28 cellular contexts compared by ENCODE assay signal in the genomic region with DNA sequence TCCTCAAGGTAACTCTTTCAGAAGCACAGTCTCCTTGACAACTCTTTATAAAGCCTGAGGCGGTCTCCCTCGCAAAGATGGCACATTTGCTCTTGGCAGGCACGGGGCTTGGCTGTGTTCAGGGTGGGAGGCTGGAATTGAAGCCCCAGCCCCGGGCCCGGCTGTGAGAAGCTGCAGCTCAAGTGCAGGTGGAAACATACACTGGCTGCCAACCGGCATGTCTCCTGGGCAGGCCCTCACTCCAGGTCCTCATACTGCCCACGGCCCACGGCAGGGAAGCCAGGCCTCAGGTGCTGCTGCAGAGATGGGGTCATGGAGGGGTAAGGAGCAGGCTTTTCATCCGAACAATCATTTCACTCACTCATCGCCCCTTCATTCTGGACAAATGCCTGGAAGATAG.
"Had no signal": no experiment of that assay in that cellular context is flagged by ENCODE, and none has a peak within 500 bp of the region (broad histone marks: within the 10 kb centered on the region; RNA-seq: fewer than 3 reads in every experiment).

No MANE protein-coding gene starts in this region.

- H3K27me3 ChIP-seq: left lung, neutrophil, ovary, right atrium auricular region, right lobe of liver, stomach, testis, thyroid gland, transverse colon had no signal

- H3K9me3 Mint-ChIP-seq: immature natural killer cell; naive thymus-derived CD8-positive, alpha-beta T cell; nephron; neural crest cell; stimulated activated memory B cell treated with anti-CD40 and anti-IgM and Interleukin-4, amounts not matched to agents 10 μg/mL and 1 μg/mL and 100 μg/mL, for 72 hours had no signal

- H3K4me2 ChIP-seq: smooth muscle cell had no signal

- H3K4me3 ChIP-seq: left lung, lower lobe of right lung, ovary, right atrium auricular region, right lobe of liver, smooth muscle cell, stomach, testis, thyroid gland, transverse colon, upper lobe of right lung had no signal

- H3K9me3 ChIP-seq: left lung, lower lobe of right lung, neutrophil, ovary, right atrium auricular region, right lobe of liver, testis, thyroid gland, transverse colon, upper lobe of right lung had no signal

- DNase-seq: hypothalamus; immature natural killer cell; left colon; lower lobe of right lung; mammary epithelial cell; mesenchymal stem cell; naive thymus-derived CD8-positive, alpha-beta T cell; occipital lobe; ovary; right lobe of liver; stimulated activated CD4-positive, alpha-beta T cell treated with anti-CD3 and anti-CD28 coated beads, Interleukin-1b, Interleukin-23, amount 100 ng/mL, for 48 hours; stimulated activated CD4-positive, alpha-beta T cell treated with anti-CD3 and anti-CD28 coated beads, Interleukin-2, amount 100 ng/mL, for 48 hours; stimulated activated CD4-positive, alpha-beta T cell treated with anti-CD3 and anti-CD28 coated beads, Interleukin-4, amount 100 ng/mL, for 4 hours; stimulated activated CD8-positive, alpha-beta memory T cell treated with anti-CD3 and anti-CD28 coated beads, Interleukin-4, amount 100 ng/mL, for 48 hours; stimulated activated naive CD8-positive, alpha-beta T cell treated with anti-CD3 and anti-CD28 coated beads, Interleukin-15, Interleukin-2, amounts not matched to agents 100 U/mL and 50 U/mL, for 24 hours; stomach; testis; thyroid gland; transverse colon; upper lobe of right lung had no signal

- H3K4me1 ChIP-seq: left lung, lower lobe of right lung, right atrium auricular region, right lobe of liver, stomach, testis, thyroid gland, transverse colon, upper lobe of right lung had no signal

- H3K4me3 Mint-ChIP-seq: immature natural killer cell; naive thymus-derived CD8-positive, alpha-beta T cell; nephron; neural crest cell; stimulated activated memory B cell treated with anti-CD40 and anti-IgM and Interleukin-4, amounts not matched to agents 10 μg/mL and 1 μg/mL and 100 μg/mL, for 72 hours had no signal

- ATAC-seq: left colon; left lung; lower lobe of right lung; naive thymus-derived CD8-positive, alpha-beta T cell; right lobe of liver; stimulated activated naive CD8-positive, alpha-beta T cell treated with anti-CD3 and anti-CD28 coated beads, Interleukin-15, Interleukin-2, amounts not matched to agents 100 U/mL and 50 U/mL, for 24 hours; upper lobe of right lung had no signal

- H3K27ac Mint-ChIP-seq: immature natural killer cell; naive thymus-derived CD8-positive, alpha-beta T cell; nephron; progenitor cell of endocrine pancreas; stimulated activated memory B cell treated with anti-CD40 and anti-IgM and Interleukin-4, amounts not matched to agents 10 μg/mL and 1 μg/mL and 100 μg/mL, for 72 hours had no signal

- H3K36me3 Mint-ChIP-seq: immature natural killer cell; naive thymus-derived CD8-positive, alpha-beta T cell; stimulated activated memory B cell treated with anti-CD40 and anti-IgM and Interleukin-4, amounts not matched to agents 10 μg/mL and 1 μg/mL and 100 μg/mL, for 72 hours had no signal

- H3K36me3 ChIP-seq: left lung, lower lobe of right lung, neutrophil, ovary, right atrium auricular region, right lobe of liver, stomach, thyroid gland, transverse colon, upper lobe of right lung had no signal

- H3K4me1 Mint-ChIP-seq: immature natural killer cell; naive thymus-derived CD8-positive, alpha-beta T cell; stimulated activated memory B cell treated with anti-CD40 and anti-IgM and Interleukin-4, amounts not matched to agents 10 μg/mL and 1 μg/mL and 100 μg/mL, for 72 hours had no signal

- H3K27me3 Mint-ChIP-seq: naive thymus-derived CD8-positive, alpha-beta T cell; stimulated activated memory B cell treated with anti-CD40 and anti-IgM and Interleukin-4, amounts not matched to agents 10 μg/mL and 1 μg/mL and 100 μg/mL, for 72 hours had no signal

- H3K27ac ChIP-seq: left lung, lower lobe of right lung, neutrophil, ovary, right atrium auricular region, right lobe of liver, stomach, testis, thyroid gland, transverse colon, upper lobe of right lung had no signal
